In the genomic region with DNA sequence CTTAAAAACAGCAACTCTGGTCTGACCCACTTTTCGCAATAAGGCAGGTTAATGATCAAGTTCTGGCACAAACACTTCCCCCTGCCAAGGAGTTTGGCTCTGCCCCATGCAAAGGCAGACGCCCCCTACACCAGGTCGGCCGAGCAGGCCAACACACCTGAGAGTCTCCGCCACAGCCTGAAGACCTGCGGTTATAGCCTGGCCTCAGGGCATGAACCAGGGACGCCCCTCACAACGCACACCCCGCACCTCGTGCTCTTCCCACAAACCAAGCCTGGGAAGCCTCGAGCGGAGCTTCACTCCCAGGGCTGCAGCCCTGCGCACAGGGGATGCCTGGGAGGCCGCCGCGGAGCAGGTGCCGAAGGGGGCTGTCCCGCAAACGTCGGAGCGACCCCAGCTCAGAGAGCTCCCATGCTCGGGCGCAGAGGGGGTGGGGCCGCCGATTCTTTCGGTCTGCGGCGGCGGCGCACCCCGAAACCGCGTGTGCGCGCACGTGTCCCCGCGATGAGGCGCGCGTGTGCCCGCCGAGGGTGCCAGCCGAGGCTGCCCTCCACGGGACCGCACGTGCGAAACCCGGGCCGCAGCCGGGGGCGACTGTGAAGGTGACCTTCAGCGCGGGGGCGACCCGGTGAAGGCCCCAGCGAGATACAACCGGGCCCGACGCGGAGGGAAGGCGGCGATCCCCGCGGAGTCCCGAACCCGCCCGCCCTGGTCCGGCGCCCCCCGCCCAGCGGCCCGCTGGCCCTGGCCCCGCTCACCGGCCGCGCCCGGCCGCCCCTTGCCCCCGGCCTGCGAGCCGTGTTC, we compare ENCODE assay signal across 8 cellular contexts. TPM values are rescaled to one million over a fixed set of nuclear protein-coding genes. Genes with fewer than 3 reads are reported as not detected.
DNase-seq lines count a peak whose midpoint lies in the region; ATAC-seq and TF ChIP-seq lines count a peak whose summit lies in the region.

No MANE protein-coding gene starts in this region.

- H3K27me3 ChIP-seq in CD4-positive, alpha-beta memory T cell (ENCODE audit: insufficient read depth, low read length): no peaks in the 10 kb centered on the region
- H3K27me3 ChIP-seq in cardiac muscle cell: no peaks in the 10 kb centered on the region

- no peaks in the 10 kb centered on the region for H3K27me3 Mint-ChIP-seq in CD4-positive, alpha-beta memory T cell
- no peaks in the 10 kb centered on the region for H3K27me3 Mint-ChIP-seq in activated T-cell treated with anti-CD3 and anti-CD28 coated beads, Interleukin-2, amount 50 U/mL, for 72 hours (ENCODE audit: low read depth)

- H3K36me3 Mint-ChIP-seq in CD4-positive, alpha-beta memory T cell: peaks cover 0 to 4% of the 10 kb centered on the region in 2 donors
- no peaks in the 10 kb centered on the region for H3K36me3 Mint-ChIP-seq in activated T-cell treated with anti-CD3 and anti-CD28 coated beads, Interleukin-2, amount 50 U/mL, for 72 hours (ENCODE audit: insufficient read depth in 2 of 2)

- H3K9me3 ChIP-seq in CD4-positive, alpha-beta memory T cell (ENCODE audit: control insufficient read depth in 1 of 2, low read length in 2 of 2): no peaks in the 10 kb centered on the region
- H3K9me3 ChIP-seq in cardiac muscle cell (ENCODE audit: low read depth): no peaks in the 10 kb centered on the region

- H3K36me3 ChIP-seq in CD4-positive, alpha-beta memory T cell (ENCODE audit: insufficient read depth, low read length): no peaks in the 10 kb centered on the region
- H3K36me3 ChIP-seq in cardiac muscle cell: no peaks in the 10 kb centered on the region

- H3K9me3 Mint-ChIP-seq in CD4-positive, alpha-beta memory T cell: no peaks in the 10 kb centered on the region
- no peaks in the 10 kb centered on the region for H3K9me3 Mint-ChIP-seq in activated T-cell treated with anti-CD3 and anti-CD28 coated beads, Interleukin-2, amount 50 U/mL, for 72 hours

- peak in 3 of 5 donors; percentile 29 to 34 (median 34) for DNase-seq in CD4-positive, alpha-beta memory T cell
- peak; percentile 41 to 47 for DNase-seq in activated T-cell treated with anti-CD3 and anti-CD28 coated beads, Interleukin-2, amount 50 U/mL, for 72 hours
- peak in 1 of 2 donors; percentile 43 for DNase-seq in cardiac muscle cell (ENCODE audit: low read depth in 1 of 2, low spot score in 1 of 2)
- peak; percentile 88 for DNase-seq in renal cortical epithelial cell (ENCODE audit: low read depth)
- no peak for DNase-seq in GM10248 (ENCODE audit: extremely low spot score)
- DNase-seq in medulla oblongata (ENCODE audit: extremely low spot score): no peak

- TF ChIP-seq RAD21 in Ishikawa (IDR thresholded peaks at IDR 0.05; ENCODE audit: low read depth): no peak

- peak overlapping the region; percentile 77 to 92 (median 90) for H3K27ac Mint-ChIP-seq in CD4-positive, alpha-beta memory T cell
- H3K27ac Mint-ChIP-seq in activated T-cell treated with anti-CD3 and anti-CD28 coated beads, Interleukin-2, amount 50 U/mL, for 72 hours: peak overlapping the region; percentile 24

- CTCF ChIA-PET in CD4-positive, alpha-beta memory T cell (lab: Charles Lee; ENCODE audit: partially characterized antibody): interaction anchor here (0.6 kb wide), 1 partner anchor 224 kb away, joined by 4 read pairs; no protein-coding TSS in a partner anchor
- CTCF ChIA-PET in GM10248 (lab: Yijun Ruan, JAX): interaction anchor here (0.5 to 1.7 kb wide), 2 partner anchors 329 to 470 kb away, joined by 5 to 6 read pairs; no protein-coding TSS in a partner anchor

- TF ChIP-seq CTCF in cardiac muscle cell (IDR thresholded peaks at IDR 0.05; ENCODE audit: low read depth, low read length) (no peak), GM10248 (IDR thresholded peaks at IDR 0.05; ENCODE audit: control extremely low read depth, extremely low read depth, low read depth, missing control alignments) (no peak)

- peak overlapping the region; percentile 20 for H3K27ac ChIP-seq in CD4-positive, alpha-beta memory T cell (ENCODE audit: low read depth, low read length)
- H3K27ac ChIP-seq in cardiac muscle cell: no peak overlapping the region

- ATAC-seq in GM21390 (IDR thresholded peaks at IDR 0.05; ENCODE audit: unreplicated experiment): peak; percentile 24
- peak; percentile 6 to 18 for ATAC-seq in activated T-cell treated with anti-CD3 and anti-CD28 coated beads, Interleukin-2, amount 50 U/mL, for 72 hours (replicated peaks in 1 of 2)

- intact Hi-C loops in CD4-positive, alpha-beta memory T cell (cut with micrococcal nuclease): loop anchor here (1.0 to 5.0 kb wide), 4 partner anchors 106 to 408 kb away; partner anchors contain the start of genes METTL16, PAFAH1B1, SMG6 and SRR

- peaks cover 40% of the 10 kb centered on the region for H3K4me1 ChIP-seq in CD4-positive, alpha-beta memory T cell (ENCODE audit: insufficient read depth, low read length)
- H3K4me1 ChIP-seq in cardiac muscle cell (ENCODE audit: low read depth): peaks cover 34% of the 10 kb centered on the region

- H3K4me3 ChIP-seq in CD4-positive, alpha-beta memory T cell (ENCODE audit: low read length in 2 of 2): peak overlapping the region; percentile 69 to 77
- H3K4me3 ChIP-seq in cardiac muscle cell: peak overlapping the region; percentile 69

- H3K4me1 Mint-ChIP-seq in CD4-positive, alpha-beta memory T cell: peaks cover 23 to 44% (median 35%) of the 10 kb centered on the region in 4 donors
- H3K4me1 Mint-ChIP-seq in activated T-cell treated with anti-CD3 and anti-CD28 coated beads, Interleukin-2, amount 50 U/mL, for 72 hours (ENCODE audit: low read depth): peaks cover 32% of the 10 kb centered on the region

- POLR2A ChIA-PET in CD4-positive, alpha-beta memory T cell (lab: Charles Lee; ENCODE audit: partially characterized antibody): interaction anchor here (1.2 to 1.5 kb wide), 3 partner anchors 9 to 117 kb away, joined by 3 to 7 read pairs (median 4); partner anchors contain the start of gene PAFAH1B1
- POLR2A ChIA-PET in GM10248 (lab: Yijun Ruan, JAX): interaction anchor here (1.0 kb wide), 1 partner anchor 1676 kb away, joined by 5 read pairs; no protein-coding TSS in a partner anchor

- TF ChIP-seq EP300 in Ishikawa (IDR thresholded peaks at IDR 0.05; ENCODE audit: borderline replicate concordance): no peak

- H3K4me3 Mint-ChIP-seq in CD4-positive, alpha-beta memory T cell: peak overlapping the region; percentile 85 to 92 (median 88)
- peak overlapping the region; percentile 93 to 95 for H3K4me3 Mint-ChIP-seq in activated T-cell treated with anti-CD3 and anti-CD28 coated beads, Interleukin-2, amount 50 U/mL, for 72 hours

TF ChIP-seq in Ishikawa, 13 proteins besides CTCF, POLR2A, EP300 and RAD21:
- TF ChIP-seq REST (IDR thresholded peaks at IDR 0.05; ENCODE audit: low read depth): no peak
- TF ChIP-seq, protein P1, sequence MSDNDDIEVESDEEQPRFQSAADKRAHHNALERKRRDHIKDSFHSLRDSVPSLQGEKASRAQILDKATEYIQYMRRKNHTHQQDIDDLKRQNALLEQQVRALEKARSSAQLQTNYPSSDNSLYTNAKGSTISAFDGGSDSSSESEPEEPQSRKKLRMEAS (IDR thresholded peaks at IDR 0.05): peak; percentile 39; the same call in 1 of the 2 replicates
- TF ChIP-seq YY1 (IDR thresholded peaks at IDR 0.05; ENCODE audit: low read depth): no peak
- TF ChIP-seq USF1 (IDR thresholded peaks at IDR 0.05): peak; percentile 40

RNA-seq across cellular contexts. Expression of gene CLUH, which starts 0.6 kb away (rescaled TPM):
- total RNA-seq in CD4-positive, alpha-beta memory T cell: 10 to 100 TPM; 43.5 to 44.1 TPM
- polyA plus RNA-seq in CD4-positive, alpha-beta memory T cell: 10 to 100 TPM in 1 of 2 donors, 1 to 10 TPM in 1; 5.5 to 14.7 TPM
- total RNA-seq in activated T-cell treated with anti-CD3 and anti-CD28 coated beads, Interleukin-2, amount 50 U/mL, for 72 hours: 10 to 100 TPM; 32.1 to 49.7 TPM
- total RNA-seq in cardiac muscle cell (70.7 and 93.5 TPM in 2 replicates), renal cortical epithelial cell (55.4 and 115 TPM in 2 replicates)
- polyA plus RNA-seq in cardiac muscle cell: 56.2 and 58.6 TPM in 2 replicates

RNA-seq across cellular contexts. Expression of gene CCDC92B, which starts 38.4 kb away (rescaled TPM):
- under 1 TPM; 0.32 to 0.47 TPM for total RNA-seq in CD4-positive, alpha-beta memory T cell
- not detected for polyA plus RNA-seq in CD4-positive, alpha-beta memory T cell
- under 1 TPM in 1 of 2 donors, not detected in 1; 0.14 TPM for total RNA-seq in activated T-cell treated with anti-CD3 and anti-CD28 coated beads, Interleukin-2, amount 50 U/mL, for 72 hours
- total RNA-seq in cardiac muscle cell (0.33 and 0.67 TPM in 2 replicates), renal cortical epithelial cell (not detected in 2 replicates)
- 0.07 and 0.35 TPM in 2 replicates for polyA plus RNA-seq in cardiac muscle cell

Comparison
In these comparisons a context has a peak if more than half of its experiments do, and no peak if none do; other contexts are left out.
1. DNase-seq: peak in CD4-positive, alpha-beta memory T cell (3 of 5), activated T-cell treated with anti-CD3 and anti-CD28 coated beads, Interleukin-2, amount 50 U/mL, for 72 hours (2 of 2) and renal cortical epithelial cell (single experiment); none in GM10248 (single experiment) and medulla oblongata (single experiment).